ENCODE assay signal across 1 cellular context in genomic region chr1:207223162-207223561, GRCh38.
A peak's percentile ranks its signal among the peaks of the same experiment; 100 is the strongest.
TF ChIP-seq lines count a peak whose summit lies in the region.

No MANE protein-coding gene starts in this region.

TF ChIP-seq in K562, 482 proteins besides CTCF, POLR2A, EP300 and RAD21 (continued from another document):
- no peak for TF ChIP-seq TAL1 (IDR thresholded peaks at IDR 0.05)
- no peak for TF ChIP-seq CREB3L1 (IDR thresholded peaks at IDR 0.05; ENCODE audit: borderline replicate concordance, low read depth)
- TF ChIP-seq PTBP1 (IDR thresholded peaks at IDR 0.05; ENCODE audit: low read depth, low read length), result no peak
- TF ChIP-seq CBFB (CRISPR knock-in tag; IDR thresholded peaks at IDR 0.05), result no peak
- TF ChIP-seq ATF3 (IDR thresholded peaks at IDR 0.05), result peak; percentile 83
- no peak for TF ChIP-seq ATF3 (CRISPR knock-in tag; conservative IDR thresholded peaks at IDR 0.05)
- no peak for TF ChIP-seq KLF10 (CRISPR knock-in tag; IDR thresholded peaks at IDR 0.05)
- TF ChIP-seq ESRRB (CRISPR knock-in tag; IDR thresholded peaks at IDR 0.05; ENCODE audit: borderline replicate concordance), result no peak
- TF ChIP-seq MAFK (IDR thresholded peaks at IDR 0.05; ENCODE audit: low read length), result 0 out of 2 replicates have a peak, but pooled peaks have one; percentile 7
- TF ChIP-seq ZFX (CRISPR knock-in tag; IDR thresholded peaks at IDR 0.05), result no peak
- no peak for TF ChIP-seq ZNF23 (CRISPR knock-in tag; IDR thresholded peaks at IDR 0.05)
